ENCODE assay signal across 17 cellular contexts in genomic region chr17:47738178-47738577, GRCh38. TPM values are rescaled to one million over a fixed set of nuclear protein-coding genes. Genes with fewer than 3 reads are reported as not detected.
"Had no signal": no experiment of that assay in that cellular context is flagged by ENCODE, and none has a peak within 500 bp of the region (broad histone marks: within the 10 kb centered on the region; RNA-seq: fewer than 3 reads in every experiment).

No MANE protein-coding gene starts in this region.

- H3K36me3 Mint-ChIP-seq: memory B cell; stimulated activated memory B cell treated with anti-CD40 and anti-IgM and Interleukin-4, amounts not matched to agents 10 μg/mL and 1 μg/mL and 100 μg/mL, for 72 hours had no signal

- H3K9me3 Mint-ChIP-seq: memory B cell; neural crest cell; stimulated activated memory B cell treated with anti-CD40 and anti-IgM and Interleukin-4, amounts not matched to agents 10 μg/mL and 1 μg/mL and 100 μg/mL, for 72 hours had no signal

- H3K27ac Mint-ChIP-seq: memory B cell; stimulated activated memory B cell treated with anti-CD40 and anti-IgM and Interleukin-4, amounts not matched to agents 10 μg/mL and 1 μg/mL and 100 μg/mL, for 72 hours had no signal

- H3K4me3 ChIP-seq: adrenal gland, colonic mucosa, left lung, ovary, SJSA1, skin epidermis, upper lobe of left lung had no signal

- DNase-seq: colonic mucosa, foreskin melanocyte, islet precursor cell, left lung, substantia nigra, SW 1271, T-helper 9 cell, upper lobe of left lung had no signal

- H3K27ac ChIP-seq: adrenal gland, colonic mucosa, left lung, ovary, SJSA1, skin epidermis, upper lobe of left lung had no signal

- H3K27me3 Mint-ChIP-seq: stimulated activated memory B cell treated with anti-CD40 and anti-IgM and Interleukin-4, amounts not matched to agents 10 μg/mL and 1 μg/mL and 100 μg/mL, for 72 hours had no signal

- H3K9me3 ChIP-seq: adrenal gland, colonic mucosa, left lung, ovary, upper lobe of left lung had no signal

- H3K4me3 Mint-ChIP-seq: memory B cell; neural crest cell; stimulated activated memory B cell treated with anti-CD40 and anti-IgM and Interleukin-4, amounts not matched to agents 10 μg/mL and 1 μg/mL and 100 μg/mL, for 72 hours had no signal

- H3K27me3 ChIP-seq: ovary had no signal

- H3K36me3 ChIP-seq: adrenal gland, colonic mucosa, left lung, ovary, SJSA1, upper lobe of left lung had no signal

- ATAC-seq: left lung; stimulated activated memory B cell treated with anti-CD40 and anti-IgM and Interleukin-4, amounts not matched to agents 10 μg/mL and 1 μg/mL and 100 μg/mL, for 72 hours had no signal

RNA-seq across cellular contexts. Expression of gene TBX21, which starts 5.1 kb away (rescaled TPM):
- total RNA-seq: endothelial cell of umbilical vein, neural crest cell, renal cortical epithelial cell, SJSA1 had no signal
- polyA plus RNA-seq: endothelial cell of umbilical vein had no signal
